Comparison of ENCODE assay signal across 33 cellular contexts in the genomic region with DNA sequence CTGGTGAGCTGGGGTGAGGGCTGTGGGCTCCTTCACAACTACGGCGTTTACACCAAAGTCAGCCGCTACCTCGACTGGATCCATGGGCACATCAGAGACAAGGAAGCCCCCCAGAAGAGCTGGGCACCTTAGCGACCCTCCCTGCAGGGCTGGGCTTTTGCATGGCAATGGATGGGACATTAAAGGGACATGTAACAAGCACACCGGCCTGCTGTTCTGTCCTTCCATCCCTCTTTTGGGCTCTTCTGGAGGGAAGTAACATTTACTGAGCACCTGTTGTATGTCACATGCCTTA. TPM values are rescaled to one million over a fixed set of nuclear protein-coding genes. Genes with fewer than 3 reads are reported as not detected.
"Had no signal": no experiment of that assay in that cellular context is flagged by ENCODE, and none has a peak within 500 bp of the region (broad histone marks: within the 10 kb centered on the region; RNA-seq: fewer than 3 reads in every experiment).

No MANE protein-coding gene starts in this region.

- H3K36me3 ChIP-seq: adrenal gland, esophagus squamous epithelium, heart right ventricle, WERI-Rb-1 had no signal

- H3K27ac ChIP-seq: adrenal gland, body of pancreas, esophagus squamous epithelium, gastroesophageal sphincter, heart right ventricle, WERI-Rb-1 had no signal

- FAIRE-seq: colon had no signal

- H3K27me3 ChIP-seq: body of pancreas had no signal

- ATAC-seq: activated CD4-positive, CD25-positive, alpha-beta regulatory T cell treated with anti-CD3 and anti-CD28 coated beads, Interleukin-2, amount 50 U/mL, for 24 hours; activated CD8-positive, alpha-beta T cell treated with anti-CD3 and anti-CD28 coated beads for 36 hours; activated naive CD8-positive, alpha-beta T cell treated with anti-CD3 and anti-CD28 coated beads, Interleukin-2, amount 50 U/mL, for 24 hours; activated T-cell treated with anti-CD3 and anti-CD28 coated beads, Interleukin-2, amount 50 U/mL, for 4 hours; body of pancreas; effector memory CD8-positive, alpha-beta T cell; gastroesophageal sphincter; heart right ventricle; T-helper 17 cell had no signal

- H3K4me3 ChIP-seq: adrenal gland, body of pancreas, esophagus squamous epithelium, gastroesophageal sphincter, heart right ventricle had no signal

- H3K9me3 ChIP-seq: adrenal gland, body of pancreas, esophagus squamous epithelium, gastroesophageal sphincter, heart right ventricle had no signal

- DNase-seq: activated B cell treated with CpG ODN at 0.5 μM for 24 hours; activated CD4-positive, alpha-beta T cell treated with anti-CD3 and anti-CD28 coated beads for 48 hours; activated CD4-positive, alpha-beta T cell treated with anti-CD3 and anti-CD28 coated beads, Interleukin-2, amount 50 U/mL, for 1 hour; activated CD4-positive, alpha-beta T cell treated with anti-CD3 and anti-CD28 coated beads, Interleukin-2, amount 50 U/mL, for 48 hours; activated CD8-positive, alpha-beta T cell treated with anti-CD3 and anti-CD28 coated beads for 36 hours; activated effector memory CD4-positive, alpha-beta T cell treated with anti-CD3 and anti-CD28 coated beads, Interleukin-2, amount 50 U/mL, for 16 hours; activated naive CD4-positive, alpha-beta T cell treated with anti-CD3 and anti-CD28 coated beads for 36 hours; activated naive CD8-positive, alpha-beta T cell treated with anti-CD3 and anti-CD28 coated beads for 36 hours; activated naive CD8-positive, alpha-beta T cell treated with anti-CD3 and anti-CD28 coated beads, Interleukin-2, amount 50 U/mL, for 24 hours; activated T-cell treated with anti-CD3 and anti-CD28 coated beads, Interleukin-2, amount 50 U/mL, for 4 hours; amygdala; aorta; body of pancreas; caudate nucleus; cortex of kidney; dermis blood vessel endothelial cell; effector CD4-positive, alpha-beta T cell; effector memory CD8-positive, alpha-beta T cell; erythroblast; esophagus squamous epithelium; foreskin melanocyte; heart right ventricle; T-helper 17 cell; T1000; WERI-Rb-1 had no signal

RNA-seq across cellular contexts. Expression of a gene that starts 10.5 kb away (rescaled TPM):
- total RNA-seq: activated B cell treated with CpG ODN at 0.5 μM for 24 hours; activated CD8-positive, alpha-beta T cell treated with anti-CD3 and anti-CD28 coated beads for 36 hours; activated naive CD4-positive, alpha-beta T cell treated with anti-CD3 and anti-CD28 coated beads for 36 hours; activated naive CD8-positive, alpha-beta T cell treated with anti-CD3 and anti-CD28 coated beads for 36 hours; activated T-helper 2 cell treated with anti-CD3 and anti-CD28 coated beads, Interferon-gamma antibody, Interleukin-2, Interleukin-4, amounts not matched to agents 10 μg/mL and 5 μg/mL and 100 μg/mL, durations not matched to agents 14 hours and 24 hours and 36 hours; adrenal gland; fibroblast of lung; fibroblast of villous mesenchyme; gastroesophageal sphincter; glomerular endothelial cell; heart right ventricle; T-helper 17 cell had no signal
